ENCODE assay signal across 8 cellular contexts in genomic region chr9:128558431-128559310, GRCh38. TPM values are rescaled to one million over a fixed set of nuclear protein-coding genes. Genes with fewer than 3 reads are reported as not detected.
DNase-seq lines count a peak whose midpoint lies in the region; ATAC-seq, FAIRE-seq and TF ChIP-seq lines count a peak whose summit lies in the region.

No MANE protein-coding gene starts in this region.

- H3K36me3 ChIP-seq in A673 (ENCODE audit: insufficient read depth, low read length, poor library complexity, severe bottlenecking) (no peaks in the 10 kb centered on the region), PC-3 (ENCODE audit: low read depth, low read length) (no peaks in the 10 kb centered on the region; the same call in 1 of the 2 replicates), pancreas (no peaks in the 10 kb centered on the region)

- 2% methylated on average over 12 of the region's 12 CpGs for WGBS in pancreas, 2 donors

- H3K4me1 ChIP-seq in A673 (ENCODE audit: insufficient read depth, low read length, poor library complexity, severe bottlenecking) (peaks cover 57% of the 10 kb centered on the region), PC-3 (ENCODE audit: insufficient read depth, low read length) (peaks cover 55% of the 10 kb centered on the region), pancreas (peaks cover 23 to 34% (median 31%) of the 10 kb centered on the region in 3 donors)

- POLR2A ChIA-PET in A673 (lab: Charles Lee; ENCODE audit: low non-redundant PET) (no interaction called here), PC-3 (lab: Charles Lee; ENCODE audit: unreplicated experiment) (no interaction called here)

- no TSS peak for BruUV-seq in A673 (replicated peaks; lab: Mats Ljungman, UMichigan)
- BruUV-seq in PC-3 (replicated peaks; lab: Mats Ljungman, UMichigan) = no TSS peak

- H3K27ac ChIP-seq in A673 (ENCODE audit: low read depth, low read length, poor library complexity, severe bottlenecking) = peak overlapping the region; percentile 86
- peak overlapping the region; percentile 89 for H3K27ac ChIP-seq in PC-3 (ENCODE audit: low read length)
- peak overlapping the region; percentile 18 to 83 (median 64) for H3K27ac ChIP-seq in pancreas

- no peak overlapping the region for H2AFZ ChIP-seq in PC-3 (ENCODE audit: low read length)

- H3F3A ChIP-seq in PC-3 (ENCODE audit: low read length, unreplicated experiment) = peaks cover 12% of the 10 kb centered on the region

- TF ChIP-seq CTCF in A673 (conservative IDR thresholded peaks at IDR 0.05; ENCODE audit: low read depth, low read length) (no peak), PC-3 (conservative IDR thresholded peaks at IDR 0.05; ENCODE audit: low read depth, low read length) (no peak), pancreas (IDR thresholded peaks at IDR 0.05) (no peak)

- CTCF ChIA-PET in A673 (lab: Charles Lee) = interaction anchor here (0.6 kb wide), 1 partner anchor 149 kb away, joined by 7 read pairs; no protein-coding TSS in a partner anchor
- CTCF ChIA-PET in PC-3 (lab: Charles Lee) = no interaction called here

- ATAC-seq in GM18858 (IDR thresholded peaks at IDR 0.05; ENCODE audit: unreplicated experiment) = peak; percentile 48
- ATAC-seq in HG03442 (IDR thresholded peaks at IDR 0.05; ENCODE audit: unreplicated experiment) = peak; percentile 73
- peak; percentile 63 for ATAC-seq in PC-3
- peak; percentile 76 to 89 for ATAC-seq in activated naive CD4-positive, alpha-beta T cell treated with anti-CD3 and anti-CD28 coated beads, Interleukin-2, amount 50 U/mL, for 72 hours
- ATAC-seq in pancreas = peak; percentile 80 to 95 (median 90)

- peaks cover 18% of the 10 kb centered on the region for H4K20me1 ChIP-seq in PC-3 (ENCODE audit: low read length)

- peak overlapping the region; percentile 41 for H3K9ac ChIP-seq in PC-3 (ENCODE audit: low read length)

- intact Hi-C loops in A673 (cut with micrococcal nuclease; ENCODE audit: unreplicated experiment) = no loop called here
- intact Hi-C loops in PC-3 (cut with micrococcal nuclease) = loop anchor here (10.0 kb wide), 1 partner anchor 54 kb away; the partner anchor contains the start of gene GLE1
- intact Hi-C loops in pancreas (cut with DNase I) = no loop called here

- H3K4me2 ChIP-seq in PC-3 (ENCODE audit: low read length) = peak overlapping the region; percentile 80

- no peaks in the 10 kb centered on the region for H3K27me3 ChIP-seq in A673 (replicated peaks; ENCODE audit: insufficient read depth, low read depth, low read length, poor library complexity)
- no peaks in the 10 kb centered on the region for H3K27me3 ChIP-seq in PC-3 (ENCODE audit: low read length)
- no peaks in the 10 kb centered on the region for H3K27me3 ChIP-seq in pancreas

- H3K27ac Mint-ChIP-seq in activated naive CD4-positive, alpha-beta T cell treated with anti-CD3 and anti-CD28 coated beads, Interleukin-2, amount 50 U/mL, for 72 hours = peak overlapping the region; percentile 78 to 79

- no peaks in the 10 kb centered on the region for H3K9me3 ChIP-seq in A673 (ENCODE audit: low read depth, low read length, poor library complexity, severe bottlenecking)
- no peaks in the 10 kb centered on the region for H3K9me3 ChIP-seq in PC-3 (ENCODE audit: low read length)
- H3K9me3 ChIP-seq in pancreas = no peaks in the 10 kb centered on the region

- H3K79me2 ChIP-seq in PC-3 (ENCODE audit: low read length) = peaks cover 92% of the 10 kb centered on the region

- H3K4me3 ChIP-seq in A673 (ENCODE audit: low read depth, low read length, poor library complexity, severe bottlenecking) = peak overlapping the region; percentile 25
- peak overlapping the region; percentile 46 for H3K4me3 ChIP-seq in PC-3 (ENCODE audit: low read length)
- peak overlapping the region in 1 of 4 donors; percentile 13 for H3K4me3 ChIP-seq in pancreas

- peak; percentile 96 for DNase-seq in A673 (ENCODE audit: low spot score)
- DNase-seq in PC-3 = peak; percentile 76
- DNase-seq in activated naive CD4-positive, alpha-beta T cell treated with anti-CD3 and anti-CD28 coated beads, Interleukin-2, amount 50 U/mL, for 72 hours (ENCODE audit: low spot score in 2 of 2) = peak in 1 of 2 donors; percentile 54
- peak; percentile 92 for DNase-seq in globus pallidus (ENCODE audit: low spot score)
- peak; percentile 75 to 86 (median 80) for DNase-seq in pancreas
- no peak for DNase-seq in DMS53 treated with DMSO at 0.1 percent for 48 hours (lab: John Stamatoyannopoulos, UW; ENCODE audit: unreplicated experiment)

- FAIRE-seq in pancreas (lab: Jason Lieb, UNC) = no peak

- H3K9me3 Mint-ChIP-seq in activated naive CD4-positive, alpha-beta T cell treated with anti-CD3 and anti-CD28 coated beads, Interleukin-2, amount 50 U/mL, for 72 hours = no peaks in the 10 kb centered on the region

- no peaks in the 10 kb centered on the region for H3K36me3 Mint-ChIP-seq in activated naive CD4-positive, alpha-beta T cell treated with anti-CD3 and anti-CD28 coated beads, Interleukin-2, amount 50 U/mL, for 72 hours

- H3K9me2 ChIP-seq in PC-3 (replicated peaks; ENCODE audit: low read length) = no peaks in the 10 kb centered on the region

RNA-seq across cellular contexts. Expression of gene SPTAN1, which starts 6.3 kb away (rescaled TPM):
- 239 and 262 TPM in 2 replicates for total RNA-seq in A673 (2021)
- total RNA-seq in PC-3 (2014; rRNA removed) = 221 and 251 TPM in 2 replicates
- total RNA-seq in activated naive CD4-positive, alpha-beta T cell treated with anti-CD3 and anti-CD28 coated beads, Interleukin-2, amount 50 U/mL, for 72 hours = 100 to 1,000 TPM; 242 to 278 TPM
- 100 to 1,000 TPM in 2 of 6 donors, 10 to 100 TPM in 4; 58.6 to 155 (median 77.1) TPM for total RNA-seq in pancreas
- 100 to 1,000 TPM; 123 to 143 TPM for polyA plus RNA-seq in pancreas

RNA-seq across cellular contexts. Expression of gene GLE1, which starts 54.2 kb away (rescaled TPM):
- total RNA-seq in A673 (2021) (52.1 and 52.3 TPM in 2 replicates), PC-3 (2014; rRNA removed) (27.0 and 39.0 TPM in 2 replicates), pancreas (10 to 100 TPM in 1 of 6 donors, 1 to 10 TPM in 5; 4.8 to 11.1 (median 8.0) TPM)
- 10 to 100 TPM; 51.4 to 57.0 TPM for total RNA-seq in activated naive CD4-positive, alpha-beta T cell treated with anti-CD3 and anti-CD28 coated beads, Interleukin-2, amount 50 U/mL, for 72 hours
- 10 to 100 TPM in 1 of 2 donors, 1 to 10 TPM in 1; 5.1 to 11.2 TPM for polyA plus RNA-seq in pancreas
